In the genomic region with DNA sequence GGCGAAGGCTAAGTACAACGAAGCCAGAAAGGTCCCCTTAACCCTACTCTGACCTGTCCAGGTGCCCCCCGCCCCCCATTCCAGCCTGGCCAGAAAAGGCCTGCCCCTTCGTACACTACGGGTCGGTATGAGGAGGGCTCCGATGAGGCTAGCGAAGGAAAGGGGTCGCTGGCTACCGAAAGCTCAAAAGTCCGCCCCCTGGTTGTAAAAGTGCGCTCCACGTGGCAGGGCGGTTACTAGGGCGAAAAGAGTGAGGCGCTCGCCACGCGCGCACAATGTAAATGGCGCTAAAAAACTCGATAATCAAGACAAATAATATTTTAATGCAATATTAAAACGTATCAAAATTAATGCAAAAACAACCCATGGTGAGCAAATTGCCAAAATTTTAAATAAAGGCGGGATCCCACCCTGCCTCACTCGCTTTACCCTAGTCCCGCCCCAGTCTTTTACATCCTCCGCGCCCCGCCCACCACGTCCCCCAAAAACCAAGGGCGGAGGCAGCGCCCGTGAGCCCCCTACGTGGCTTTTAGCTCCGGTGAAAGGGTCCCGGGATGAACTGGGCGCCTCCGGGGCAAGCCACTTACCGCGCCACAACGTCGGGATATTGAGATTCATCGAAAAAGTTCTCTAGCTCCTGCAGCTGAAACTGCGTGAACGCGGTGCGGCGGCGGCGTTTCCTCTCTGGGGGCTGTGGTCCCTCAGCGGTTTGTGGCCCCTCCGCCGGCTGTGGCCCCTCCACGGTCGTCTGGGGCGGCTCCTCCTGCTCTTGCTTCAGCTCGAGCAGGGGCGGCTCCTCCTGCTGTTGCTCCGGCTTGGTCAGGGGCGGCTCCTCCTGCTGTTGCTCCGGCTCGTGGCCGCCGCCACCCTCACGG, we compare ENCODE assay signal across 11 cellular contexts. TPM values are rescaled to one million over a fixed set of nuclear protein-coding genes. Genes with fewer than 3 reads are reported as not detected.
DNase-seq lines count a peak whose midpoint lies in the region; ATAC-seq and TF ChIP-seq lines count a peak whose summit lies in the region.
"Had no signal": no experiment of that assay in that cellular context is flagged by ENCODE, and none has a peak within 500 bp of the region (broad histone marks: within the 10 kb centered on the region; RNA-seq: fewer than 3 reads in every experiment).

No MANE protein-coding gene starts in this region.

- in situ Hi-C loops in astrocyte of the cerebellum (cut with HindIII; ENCODE audit: low sequenced_read_pairs): no loop called here

- H3K4me3 ChIP-seq in right cardiac atrium (ENCODE audit: low read length) (peak overlapping the region; percentile 41), astrocyte of the cerebellum (ENCODE audit: low read depth, low read length) (peak overlapping the region; percentile 24), mesendoderm (ENCODE audit: low read length) (no peak overlapping the region)

- no peak overlapping the region for H3K4ac ChIP-seq in mesendoderm (ENCODE audit: low read depth, low read length)

- H3K4me2 ChIP-seq in mesendoderm (ENCODE audit: low read length): peak overlapping the region; percentile 25

- DNase-seq in right cardiac atrium: no peak
- no peak for DNase-seq in cardiac septum (ENCODE audit: low spot score)
- DNase-seq in astrocyte of the cerebellum (ENCODE audit: low read depth): no peak
- peak; percentile 50 for DNase-seq in mesendoderm
- no peak for DNase-seq in HT-29 (ENCODE audit: low spot score)
- DNase-seq in posterior cingulate gyrus: no peak
- no peak for DNase-seq in left cardiac atrium
- DNase-seq: gastrocnemius medialis had no signal

- intact Hi-C loops in right cardiac atrium (cut with DNase I) (no loop called here), cardiac septum (cut with DNase I) (no loop called here), posterior cingulate gyrus (cut with DNase I) (no loop called here), left cardiac atrium (cut with DNase I) (no loop called here)

- no peak overlapping the region for H2AK5ac ChIP-seq in mesendoderm (ENCODE audit: low read length)

- no peaks in the 10 kb centered on the region for H3K79me1 ChIP-seq in mesendoderm (ENCODE audit: low read length)

- peak in 1 of 2 donors; percentile 26 for ATAC-seq in right cardiac atrium
- ATAC-seq in GM18909 (IDR thresholded peaks at IDR 0.05; ENCODE audit: poor library complexity, unreplicated experiment): no peak
- ATAC-seq in left cardiac atrium: no peak
- ATAC-seq: gastrocnemius medialis had no signal

- peak overlapping the region; percentile 16 for H3K9ac ChIP-seq in mesendoderm (ENCODE audit: low read length)

- no peak overlapping the region for H4K5ac ChIP-seq in mesendoderm (ENCODE audit: low read length)

- no peak overlapping the region for H4K8ac ChIP-seq in mesendoderm (ENCODE audit: low read depth, low read length)

- peak overlapping the region; percentile 49 for H3K56ac ChIP-seq in mesendoderm (ENCODE audit: low read length)

- no peak overlapping the region for H2BK15ac ChIP-seq in mesendoderm (replicated peaks; ENCODE audit: low read depth)

- H3K27ac ChIP-seq in right cardiac atrium (ENCODE audit: low read length) (no peak overlapping the region), mesendoderm (ENCODE audit: low read depth, low read length) (no peak overlapping the region)
- H3K27ac ChIP-seq: gastrocnemius medialis had no signal

- peak overlapping the region; percentile 94 for H3K23ac ChIP-seq in mesendoderm (ENCODE audit: low read length)

- no peak overlapping the region for H2BK5ac ChIP-seq in mesendoderm (ENCODE audit: low read length)

- no peak overlapping the region for H2BK120ac ChIP-seq in mesendoderm (ENCODE audit: low read depth, low read length)

- H3K36me3 ChIP-seq in mesendoderm (ENCODE audit: control insufficient read depth, insufficient read depth, low read length): no peaks in the 10 kb centered on the region
- H3K36me3 ChIP-seq: gastrocnemius medialis had no signal

- 2% methylated on average over 65 of the region's 65 CpGs for WGBS in right cardiac atrium
- WGBS in mesendoderm (ENCODE audit: extremely low coverage, insufficient coverage, low lambda C conversion rate): no CpG with 5 or more reads among the region's 65 CpGs

- H3K79me2 ChIP-seq in mesendoderm (ENCODE audit: control insufficient read depth, insufficient read depth, low read length): no peaks in the 10 kb centered on the region

- no peak overlapping the region for H3K18ac ChIP-seq in mesendoderm (ENCODE audit: low read length)

- H3K9me3 ChIP-seq in right cardiac atrium (ENCODE audit: control insufficient read depth, low read length): no peaks in the 10 kb centered on the region
- H3K9me3 ChIP-seq: gastrocnemius medialis had no signal

- no peaks in the 10 kb centered on the region for H3K27me3 ChIP-seq in right cardiac atrium (ENCODE audit: control insufficient read depth, insufficient read depth)
- H3K27me3 ChIP-seq in mesendoderm (ENCODE audit: insufficient read depth, low read length, poor library complexity): peaks cover 19% of the 10 kb centered on the region

- TF ChIP-seq CTCF in astrocyte of the cerebellum (IDR thresholded peaks at IDR 0.05; ENCODE audit: low read depth, low read length, missing control alignments): no peak

- H3K4me1 ChIP-seq in right cardiac atrium (ENCODE audit: control insufficient read depth, insufficient read depth, low read length) (no peaks in the 10 kb centered on the region), mesendoderm (ENCODE audit: control insufficient read depth, low read depth, low read length) (no peaks in the 10 kb centered on the region)
- H3K4me1 ChIP-seq: gastrocnemius medialis had no signal

RNA-seq across cellular contexts. Expression of gene ESX1, which starts 0.9 kb away (rescaled TPM):
- not detected for total RNA-seq in right cardiac atrium
- not detected for polyA plus RNA-seq in right cardiac atrium
- total RNA-seq in cardiac septum: not detected
- not detected for polyA plus RNA-seq in mesendoderm (2013, experiment 1 of 2)
- polyA plus RNA-seq in mesendoderm (2013, experiment 2 of 2): 0.06 TPM
- not detected in 2 replicates for total RNA-seq in HT-29 (2014; rRNA removed; shearing (Covaris generic))
- total RNA-seq in left cardiac atrium: not detected
- total RNA-seq: gastrocnemius medialis, skeletal muscle tissue, ureter had no signal
